ENCODE assay signal across 12 cellular contexts in the genomic region with DNA sequence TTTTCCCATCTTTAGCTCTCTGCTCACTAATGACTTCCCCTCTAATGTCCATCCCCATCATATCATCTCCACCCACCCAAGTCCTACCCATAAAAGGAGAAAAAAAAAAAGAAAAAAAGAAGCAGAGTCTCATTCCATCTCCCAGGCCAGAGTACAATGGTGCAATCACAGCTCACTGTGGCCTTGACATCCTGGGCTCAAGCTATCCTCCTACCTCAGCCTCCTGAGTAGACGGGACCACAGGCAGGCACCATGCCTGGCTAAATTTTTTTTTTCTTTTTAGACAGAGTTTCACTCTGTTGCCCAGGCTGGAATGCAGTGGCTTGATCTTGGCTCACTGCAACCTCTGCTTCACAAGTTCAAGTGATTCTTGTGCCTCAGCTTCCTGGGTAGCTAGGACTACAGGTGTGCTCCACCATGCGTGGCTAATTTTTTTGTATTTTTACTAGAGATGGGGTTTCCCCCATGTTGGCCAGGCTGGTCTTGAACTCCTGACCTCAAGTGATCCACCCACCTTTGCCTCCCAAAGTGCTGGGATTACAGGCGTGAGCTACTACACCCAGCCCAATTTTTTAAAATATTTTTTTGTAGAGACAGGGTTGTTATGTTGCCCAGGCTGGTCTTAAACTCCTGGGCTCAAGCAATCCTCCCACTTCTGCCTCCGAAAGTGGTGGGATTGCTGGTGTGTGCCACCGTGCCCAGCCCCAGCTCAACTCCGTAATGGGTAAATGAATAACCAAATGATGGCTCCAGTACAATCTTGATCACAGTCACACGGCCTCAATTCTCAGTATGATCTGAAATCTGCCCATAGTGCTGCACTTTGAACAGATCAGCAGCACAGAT. TPM values are rescaled to one million over a fixed set of nuclear protein-coding genes. Genes with fewer than 3 reads are reported as not detected.
A peak's percentile ranks its signal among the peaks of the same experiment; 100 is the strongest.
DNase-seq lines count a peak whose midpoint lies in the region; ATAC-seq and TF ChIP-seq lines count a peak whose summit lies in the region.
"Had no signal": no experiment of that assay in that cellular context is flagged by ENCODE, and none has a peak within 500 bp of the region (broad histone marks: within the 10 kb centered on the region; RNA-seq: fewer than 3 reads in every experiment).

No MANE protein-coding gene starts in this region.

- no peaks in the 10 kb centered on the region for H3K36me3 ChIP-seq in mucosa of descending colon (ENCODE audit: low read depth)

- no peak for DNase-seq in mucosa of descending colon
- DNase-seq in NCI-H2029 (lab: John Stamatoyannopoulos, UW) = no peak
- no peak for DNase-seq in OCI-M2 (lab: John Stamatoyannopoulos, UW; ENCODE audit: unreplicated experiment)
- no peak for DNase-seq in G401 (ENCODE audit: low spot score)
- DNase-seq: activated CD8-positive, alpha-beta memory T cell treated with anti-CD3 and anti-CD28 coated beads, Interleukin-2, amount 50 U/mL, for 4 hours; DMS 273 treated with DMSO at 0.1 percent for 48 hours; GM23248; nephron progenitor cell had no signal

- H3K9me3 ChIP-seq in mucosa of descending colon = no peaks in the 10 kb centered on the region

- TF ChIP-seq CTCF in mucosa of descending colon (IDR thresholded peaks at IDR 0.05) = no peak

- in situ Hi-C loops in G401 (cut with HindIII; ENCODE audit: low sequenced_read_pairs) = no loop called here

- intact Hi-C loops in mucosa of descending colon (cut with DNase I, micrococcal nuclease) = no loop called here

- ATAC-seq in GM18909 (IDR thresholded peaks at IDR 0.05; ENCODE audit: poor library complexity, unreplicated experiment) (peak; percentile 88), GM21786 (IDR thresholded peaks at IDR 0.05; ENCODE audit: unreplicated experiment) (peak; percentile 85), HG03175 (IDR thresholded peaks at IDR 0.05; ENCODE audit: unreplicated experiment) (peak; percentile 94), mucosa of descending colon (peak; percentile 50), esophagus mucosa (no peak)

- H3K4me3 ChIP-seq in mucosa of descending colon = no peak overlapping the region
- H3K4me3 ChIP-seq: GM23248 had no signal

- no peaks in the 10 kb centered on the region for H3K4me1 ChIP-seq in mucosa of descending colon (ENCODE audit: low read depth)

RNA-seq across cellular contexts. Expression of gene SGMS1, which starts 24.6 kb away (rescaled TPM):
- total RNA-seq in mucosa of descending colon (10 to 100 TPM; 14.4 to 28.4 (median 20.0) TPM), esophagus mucosa (20.8 TPM)
- total RNA-seq in G401 (2014; rRNA removed; shearing (Covaris generic)) = 10.0 and 25.5 TPM in 2 replicates
